In the genomic region with DNA sequence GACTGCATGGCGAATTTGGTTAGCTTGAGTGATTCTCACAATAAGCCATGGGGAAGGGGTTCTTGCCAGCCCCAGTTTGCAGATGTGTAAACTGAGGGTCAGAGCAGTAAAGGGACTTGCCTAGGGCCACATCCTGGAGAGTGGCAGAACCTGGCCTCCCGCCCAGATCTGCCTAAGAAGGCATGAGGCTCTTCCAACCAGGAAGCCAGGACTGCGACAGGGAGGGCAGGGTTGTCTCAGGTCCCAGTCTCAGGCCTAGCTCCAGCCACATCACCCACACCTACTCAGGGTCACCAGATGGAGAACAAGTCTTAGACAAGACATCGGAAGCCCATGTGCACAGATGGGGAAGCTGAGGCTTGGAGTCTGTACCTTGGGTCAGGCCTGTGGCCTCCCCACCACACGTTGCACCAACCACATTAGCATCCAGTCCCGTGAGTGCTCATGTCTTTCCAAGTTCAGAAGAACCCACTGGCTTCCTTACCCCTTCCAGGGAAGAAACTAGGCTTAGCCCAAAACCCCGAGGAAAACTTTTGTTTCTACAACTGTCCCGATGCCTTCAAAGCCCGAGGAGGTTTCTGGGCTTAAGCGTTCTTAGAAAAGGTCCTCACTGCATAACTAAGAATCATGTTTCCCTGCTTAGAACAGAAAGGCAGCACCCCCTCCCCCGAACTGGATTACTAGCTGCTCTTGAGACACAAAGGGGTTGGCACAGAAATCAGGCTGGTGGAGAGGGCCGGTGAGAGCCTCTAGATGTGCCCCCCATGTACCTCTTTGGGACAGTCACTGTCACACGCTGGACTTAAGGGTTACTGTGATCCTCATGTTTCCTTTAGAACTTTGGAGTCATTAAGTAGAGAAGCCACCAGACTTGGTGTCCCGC, we compare ENCODE assay signal across 1 cellular context.
TF ChIP-seq lines count a peak whose summit lies in the region.

No MANE protein-coding gene starts in this region.

TF ChIP-seq in GM23338, 12 proteins besides CTCF, POLR2A, EP300 and RAD21:
- TF ChIP-seq, protein P1, sequence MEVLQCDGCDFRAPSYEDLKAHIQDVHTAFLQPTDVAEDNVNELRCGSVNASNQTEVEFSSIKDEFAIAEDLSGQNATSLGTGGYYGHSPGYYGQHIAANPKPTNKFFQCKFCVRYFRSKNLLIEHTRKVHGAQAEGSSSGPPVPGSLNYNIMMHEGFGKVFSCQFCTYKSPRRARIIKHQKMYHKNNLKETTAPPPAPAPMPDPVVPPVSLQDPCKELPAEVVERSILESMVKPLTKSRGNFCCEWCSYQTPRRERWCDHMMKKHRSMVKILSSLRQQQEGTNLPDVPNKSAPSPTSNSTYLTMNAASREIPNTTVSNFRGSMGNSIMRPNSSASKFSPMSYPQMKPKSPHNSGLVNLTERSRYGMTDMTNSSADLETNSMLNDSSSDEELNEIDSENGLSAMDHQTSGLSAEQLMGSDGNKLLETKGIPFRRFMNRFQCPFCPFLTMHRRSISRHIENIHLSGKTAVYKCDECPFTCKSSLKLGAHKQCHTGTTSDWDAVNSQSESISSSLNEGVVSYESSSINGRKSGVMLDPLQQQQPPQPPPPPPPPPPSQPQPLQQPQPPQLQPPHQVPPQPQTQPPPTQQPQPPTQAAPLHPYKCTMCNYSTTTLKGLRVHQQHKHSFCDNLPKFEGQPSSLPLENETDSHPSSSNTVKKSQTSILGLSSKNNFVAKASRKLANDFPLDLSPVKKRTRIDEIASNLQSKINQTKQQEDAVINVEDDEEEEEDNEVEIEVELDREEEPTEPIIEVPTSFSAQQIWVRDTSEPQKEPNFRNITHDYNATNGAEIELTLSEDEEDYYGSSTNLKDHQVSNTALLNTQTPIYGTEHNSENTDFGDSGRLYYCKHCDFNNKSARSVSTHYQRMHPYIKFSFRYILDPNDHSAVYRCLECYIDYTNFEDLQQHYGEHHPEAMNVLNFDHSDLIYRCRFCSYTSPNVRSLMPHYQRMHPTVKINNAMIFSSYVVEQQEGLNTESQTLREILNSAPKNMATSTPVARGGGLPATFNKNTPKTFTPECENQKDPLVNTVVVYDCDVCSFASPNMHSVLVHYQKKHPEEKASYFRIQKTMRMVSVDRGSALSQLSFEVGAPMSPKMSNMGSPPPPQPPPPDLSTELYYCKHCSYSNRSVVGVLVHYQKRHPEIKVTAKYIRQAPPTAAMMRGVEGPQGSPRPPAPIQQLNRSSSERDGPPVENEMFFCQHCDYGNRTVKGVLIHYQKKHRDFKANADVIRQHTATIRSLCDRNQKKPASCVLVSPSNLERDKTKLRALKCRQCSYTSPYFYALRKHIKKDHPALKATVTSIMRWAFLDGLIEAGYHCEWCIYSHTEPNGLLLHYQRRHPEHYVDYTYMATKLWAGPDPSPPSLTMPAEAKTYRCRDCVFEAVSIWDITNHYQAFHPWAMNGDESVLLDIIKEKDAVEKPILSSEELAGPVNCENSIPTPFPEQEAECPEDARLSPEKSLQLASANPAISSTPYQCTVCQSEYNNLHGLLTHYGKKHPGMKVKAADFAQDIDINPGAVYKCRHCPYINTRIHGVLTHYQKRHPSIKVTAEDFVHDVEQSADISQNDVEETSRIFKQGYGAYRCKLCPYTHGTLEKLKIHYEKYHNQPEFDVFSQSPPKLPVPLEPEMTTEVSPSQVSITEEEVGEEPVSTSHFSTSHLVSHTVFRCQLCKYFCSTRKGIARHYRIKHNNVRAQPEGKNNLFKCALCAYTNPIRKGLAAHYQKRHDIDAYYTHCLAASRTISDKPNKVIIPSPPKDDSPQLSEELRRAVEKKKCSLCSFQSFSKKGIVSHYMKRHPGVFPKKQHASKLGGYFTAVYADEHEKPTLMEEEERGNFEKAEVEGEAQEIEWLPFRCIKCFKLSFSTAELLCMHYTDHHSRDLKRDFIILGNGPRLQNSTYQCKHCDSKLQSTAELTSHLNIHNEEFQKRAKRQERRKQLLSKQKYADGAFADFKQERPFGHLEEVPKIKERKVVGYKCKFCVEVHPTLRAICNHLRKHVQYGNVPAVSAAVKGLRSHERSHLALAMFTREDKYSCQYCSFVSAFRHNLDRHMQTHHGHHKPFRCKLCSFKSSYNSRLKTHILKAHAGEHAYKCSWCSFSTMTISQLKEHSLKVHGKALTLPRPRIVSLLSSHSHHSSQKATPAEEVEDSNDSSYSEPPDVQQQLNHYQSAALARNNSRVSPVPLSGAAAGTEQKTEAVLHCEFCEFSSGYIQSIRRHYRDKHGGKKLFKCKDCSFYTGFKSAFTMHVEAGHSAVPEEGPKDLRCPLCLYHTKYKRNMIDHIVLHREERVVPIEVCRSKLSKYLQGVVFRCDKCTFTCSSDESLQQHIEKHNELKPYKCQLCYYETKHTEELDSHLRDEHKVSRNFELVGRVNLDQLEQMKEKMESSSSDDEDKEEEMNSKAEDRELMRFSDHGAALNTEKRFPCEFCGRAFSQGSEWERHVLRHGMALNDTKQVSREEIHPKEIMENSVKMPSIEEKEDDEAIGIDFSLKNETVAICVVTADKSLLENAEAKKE (CRISPR knock-in tag; IDR thresholded peaks at IDR 0.05) = no peak
- TF ChIP-seq CREB1 (CRISPR knock-in tag; IDR thresholded peaks at IDR 0.05; ENCODE audit: low read depth) (no peak), ZNF114 (CRISPR knock-in tag; IDR thresholded peaks at IDR 0.05) (no peak), EZH2phosphoT487 (IDR thresholded peaks at IDR 0.05; ENCODE audit: unreplicated experiment) (no peak)
- TF ChIP-seq, protein P2, sequence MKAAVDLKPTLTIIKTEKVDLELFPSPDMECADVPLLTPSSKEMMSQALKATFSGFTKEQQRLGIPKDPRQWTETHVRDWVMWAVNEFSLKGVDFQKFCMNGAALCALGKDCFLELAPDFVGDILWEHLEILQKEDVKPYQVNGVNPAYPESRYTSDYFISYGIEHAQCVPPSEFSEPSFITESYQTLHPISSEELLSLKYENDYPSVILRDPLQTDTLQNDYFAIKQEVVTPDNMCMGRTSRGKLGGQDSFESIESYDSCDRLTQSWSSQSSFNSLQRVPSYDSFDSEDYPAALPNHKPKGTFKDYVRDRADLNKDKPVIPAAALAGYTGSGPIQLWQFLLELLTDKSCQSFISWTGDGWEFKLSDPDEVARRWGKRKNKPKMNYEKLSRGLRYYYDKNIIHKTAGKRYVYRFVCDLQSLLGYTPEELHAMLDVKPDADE (IDR thresholded peaks at IDR 0.05) = no peak
- TF ChIP-seq, protein P3, sequence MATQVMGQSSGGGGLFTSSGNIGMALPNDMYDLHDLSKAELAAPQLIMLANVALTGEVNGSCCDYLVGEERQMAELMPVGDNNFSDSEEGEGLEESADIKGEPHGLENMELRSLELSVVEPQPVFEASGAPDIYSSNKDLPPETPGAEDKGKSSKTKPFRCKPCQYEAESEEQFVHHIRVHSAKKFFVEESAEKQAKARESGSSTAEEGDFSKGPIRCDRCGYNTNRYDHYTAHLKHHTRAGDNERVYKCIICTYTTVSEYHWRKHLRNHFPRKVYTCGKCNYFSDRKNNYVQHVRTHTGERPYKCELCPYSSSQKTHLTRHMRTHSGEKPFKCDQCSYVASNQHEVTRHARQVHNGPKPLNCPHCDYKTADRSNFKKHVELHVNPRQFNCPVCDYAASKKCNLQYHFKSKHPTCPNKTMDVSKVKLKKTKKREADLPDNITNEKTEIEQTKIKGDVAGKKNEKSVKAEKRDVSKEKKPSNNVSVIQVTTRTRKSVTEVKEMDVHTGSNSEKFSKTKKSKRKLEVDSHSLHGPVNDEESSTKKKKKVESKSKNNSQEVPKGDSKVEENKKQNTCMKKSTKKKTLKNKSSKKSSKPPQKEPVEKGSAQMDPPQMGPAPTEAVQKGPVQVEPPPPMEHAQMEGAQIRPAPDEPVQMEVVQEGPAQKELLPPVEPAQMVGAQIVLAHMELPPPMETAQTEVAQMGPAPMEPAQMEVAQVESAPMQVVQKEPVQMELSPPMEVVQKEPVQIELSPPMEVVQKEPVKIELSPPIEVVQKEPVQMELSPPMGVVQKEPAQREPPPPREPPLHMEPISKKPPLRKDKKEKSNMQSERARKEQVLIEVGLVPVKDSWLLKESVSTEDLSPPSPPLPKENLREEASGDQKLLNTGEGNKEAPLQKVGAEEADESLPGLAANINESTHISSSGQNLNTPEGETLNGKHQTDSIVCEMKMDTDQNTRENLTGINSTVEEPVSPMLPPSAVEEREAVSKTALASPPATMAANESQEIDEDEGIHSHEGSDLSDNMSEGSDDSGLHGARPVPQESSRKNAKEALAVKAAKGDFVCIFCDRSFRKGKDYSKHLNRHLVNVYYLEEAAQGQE (IDR thresholded peaks at IDR 0.05; ENCODE audit: unreplicated experiment) = no peak
